Comparison of ENCODE assay signal across 30 cellular contexts in the genomic region with DNA sequence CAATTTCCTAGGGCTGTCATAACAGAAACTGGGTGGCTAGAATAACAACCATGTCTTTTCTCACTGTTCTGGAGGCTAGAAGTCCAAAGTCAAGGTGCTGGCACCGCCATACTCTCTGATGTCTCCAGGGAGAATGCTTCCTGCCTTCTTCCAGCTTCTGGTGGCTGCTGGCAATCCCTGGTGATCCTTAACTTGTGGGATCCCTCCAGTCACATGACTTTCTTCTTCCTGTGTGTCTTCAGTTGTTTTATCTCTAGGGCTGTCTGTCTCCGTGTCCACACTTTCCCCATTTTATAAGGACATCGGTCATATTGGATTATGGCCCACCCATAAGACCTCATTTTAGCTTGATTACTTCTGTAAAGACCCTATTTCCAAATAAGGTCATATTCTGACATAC. TPM values are rescaled to one million over a fixed set of nuclear protein-coding genes. Genes with fewer than 3 reads are reported as not detected.
"Had no signal": no experiment of that assay in that cellular context is flagged by ENCODE, and none has a peak within 500 bp of the region (broad histone marks: within the 10 kb centered on the region; RNA-seq: fewer than 3 reads in every experiment).

No MANE protein-coding gene starts in this region.

- H3K4me1 ChIP-seq: parathyroid adenoma, right atrium auricular region, right lobe of liver, vagina had no signal

- H3K36me3 ChIP-seq: lower lobe of right lung, right atrium auricular region, right lobe of liver, transverse colon, upper lobe of left lung, vagina had no signal

- H3K4me1 Mint-ChIP-seq: nephron; stimulated activated naive CD8-positive, alpha-beta T cell treated with anti-CD3 and anti-CD28 coated beads, Interleukin-15, amount 100 ng/mL, for 72 hours had no signal

- H3K4me3 ChIP-seq: lower lobe of right lung, right atrium auricular region, right lobe of liver, smooth muscle cell, transverse colon, upper lobe of left lung, vagina had no signal

- H3K4me3 Mint-ChIP-seq: naive thymus-derived CD8-positive, alpha-beta T cell; nephron; neural crest cell; stimulated activated memory B cell treated with anti-CD40 and anti-IgM and Interleukin-4, amounts not matched to agents 10 μg/mL and 1 μg/mL and 100 μg/mL, for 72 hours; stimulated activated naive CD8-positive, alpha-beta T cell treated with anti-CD3 and anti-CD28 coated beads, Interleukin-15, amount 100 ng/mL, for 72 hours had no signal

- H3K27ac Mint-ChIP-seq: naive thymus-derived CD8-positive, alpha-beta T cell; nephron; stimulated activated memory B cell treated with anti-CD40 and anti-IgM and Interleukin-4, amounts not matched to agents 10 μg/mL and 1 μg/mL and 100 μg/mL, for 72 hours had no signal

- H3K9me3 ChIP-seq: lower lobe of right lung, right atrium auricular region, right lobe of liver, transverse colon, upper lobe of left lung, vagina had no signal

- H2AFZ ChIP-seq: parathyroid adenoma had no signal

- H3K27me3 ChIP-seq: right atrium auricular region, right lobe of liver, transverse colon, upper lobe of left lung, vagina had no signal

- DNase-seq: hippocampal formation; kidney glomerular epithelial cell; left cardiac atrium; lower lobe of right lung; mammary epithelial cell; mesenchymal stem cell; naive thymus-derived CD8-positive, alpha-beta T cell; nucleus accumbens; right lobe of liver; stimulated activated CD4-positive, alpha-beta T cell treated with anti-CD3 and anti-CD28 coated beads, Interleukin-1b, Interleukin-23, amount 100 ng/mL, for 48 hours; stimulated activated CD4-positive, alpha-beta T cell treated with anti-CD3 and anti-CD28 coated beads, Interleukin-2, amount 100 ng/mL, for 48 hours; stimulated activated CD4-positive, alpha-beta T cell treated with anti-CD3 and anti-CD28 coated beads, Interleukin-4, amount 100 ng/mL, for 4 hours; stimulated activated CD8-positive, alpha-beta memory T cell treated with anti-CD3 and anti-CD28 coated beads, Interleukin-4, amount 100 ng/mL, for 48 hours; stimulated activated naive CD4-positive, alpha-beta T cell treated with Interleukin-2 at 50 U/mL for 16 hours; stimulated activated naive CD8-positive, alpha-beta T cell treated with anti-CD3 and anti-CD28 coated beads, Interleukin-15, amount 100 ng/mL, for 72 hours; substantia nigra; transverse colon; upper lobe of left lung had no signal

- FAIRE-seq: keratinocyte had no signal

- H3K36me3 Mint-ChIP-seq: naive thymus-derived CD8-positive, alpha-beta T cell; stimulated activated memory B cell treated with anti-CD40 and anti-IgM and Interleukin-4, amounts not matched to agents 10 μg/mL and 1 μg/mL and 100 μg/mL, for 72 hours had no signal

- H3K9ac ChIP-seq: parathyroid adenoma had no signal

- ATAC-seq: left cardiac atrium; left lobe of liver; lower lobe of right lung; naive thymus-derived CD8-positive, alpha-beta T cell; right lobe of liver; stimulated activated memory B cell treated with anti-CD40 and anti-IgM and Interleukin-4, amounts not matched to agents 10 μg/mL and 1 μg/mL and 100 μg/mL, for 72 hours; stimulated activated naive CD8-positive, alpha-beta T cell treated with anti-CD3 and anti-CD28 coated beads, Interleukin-15, amount 100 ng/mL, for 72 hours had no signal

- H3K79me2 ChIP-seq: parathyroid adenoma had no signal

- H3K27ac ChIP-seq: lower lobe of right lung, parathyroid adenoma, right atrium auricular region, right lobe of liver, transverse colon, upper lobe of left lung, vagina had no signal

- H3K4me2 ChIP-seq: smooth muscle cell had no signal

RNA-seq across cellular contexts. Expression of a gene that starts 6.0 kb away (rescaled TPM):
- total RNA-seq: mammary epithelial cell, neural crest cell, osteocyte, smooth muscle cell had no signal
- polyA plus RNA-seq: mammary epithelial cell; naive thymus-derived CD8-positive, alpha-beta T cell had no signal

RNA-seq across cellular contexts. Expression of a gene that starts 46.7 kb away (rescaled TPM):
- total RNA-seq: mammary epithelial cell, neural crest cell, osteocyte, pulmonary artery endothelial cell, renal cortical epithelial cell, smooth muscle cell had no signal
